ENCODE assay signal across 14 cellular contexts in genomic region chr3:178002113-178002512, GRCh38.
A peak's percentile ranks its signal among the peaks of the same experiment; 100 is the strongest.
DNase-seq lines count a peak whose midpoint lies in the region; ATAC-seq and TF ChIP-seq lines count a peak whose summit lies in the region.
"Had no signal": no experiment of that assay in that cellular context is flagged by ENCODE, and none has a peak within 500 bp of the region (broad histone marks: within the 10 kb centered on the region; RNA-seq: fewer than 3 reads in every experiment).

No MANE protein-coding gene starts in this region.

- peaks cover 19% of the 10 kb centered on the region for H3K9me3 Mint-ChIP-seq in activated CD4-positive, alpha-beta T cell treated with anti-CD3 and anti-CD28 coated beads, Interleukin-2, amount 10 ng/mL, durations not matched to agents 24 days and 14 days
- H3K9me3 Mint-ChIP-seq in natural killer cell (peaks cover 4 to 5% of the 10 kb centered on the region in 2 donors), endothelial cell (ENCODE audit: unreplicated experiment) (no peaks in the 10 kb centered on the region)

- CTCF ChIA-PET in PC-9 (lab: Charles Lee): no interaction called here

- no peaks in the 10 kb centered on the region for H3K27me3 Mint-ChIP-seq in activated CD4-positive, alpha-beta T cell treated with anti-CD3 and anti-CD28 coated beads, Interleukin-2, amount 10 ng/mL, durations not matched to agents 24 days and 14 days
- H3K27me3 Mint-ChIP-seq in natural killer cell (ENCODE audit: low read depth in 2 of 2) (no peaks in the 10 kb centered on the region), endothelial cell (ENCODE audit: unreplicated experiment) (no peaks in the 10 kb centered on the region)
- H3K27me3 Mint-ChIP-seq: type B pancreatic cell had no signal

- H3K36me3 ChIP-seq in PC-9 (ENCODE audit: low read depth): no peaks in the 10 kb centered on the region
- H3K36me3 ChIP-seq: prostate gland, SJCRH30 had no signal

- H3K4me1 ChIP-seq in PC-9 (replicated peaks; ENCODE audit: insufficient read depth): no peaks in the 10 kb centered on the region
- H3K4me1 ChIP-seq: prostate gland, SJCRH30 had no signal

- POLR2A ChIA-PET in PC-9 (lab: Charles Lee; ENCODE audit: unreplicated experiment): interaction anchor here (0.6 kb wide), 1 partner anchor 35 kb away, joined by 4 read pairs; no protein-coding TSS in a partner anchor

- H3K4me2 ChIP-seq in PC-9: no peak overlapping the region

- H4K20me1 ChIP-seq in PC-9 (ENCODE audit: insufficient read depth): no peaks in the 10 kb centered on the region

- H3K4me3 Mint-ChIP-seq in activated CD4-positive, alpha-beta T cell treated with anti-CD3 and anti-CD28 coated beads, Interleukin-2, amount 10 ng/mL, durations not matched to agents 24 days and 14 days: peak overlapping the region; percentile 63
- peak overlapping the region; percentile 62 for H3K4me3 Mint-ChIP-seq in natural killer cell
- no peak overlapping the region for H3K4me3 Mint-ChIP-seq in endothelial cell (ENCODE audit: unreplicated experiment)
- H3K4me3 Mint-ChIP-seq: type B pancreatic cell had no signal

- no peaks in the 10 kb centered on the region for H3K27me3 ChIP-seq in PC-9 (ENCODE audit: insufficient read depth, low read depth)
- H3K27me3 ChIP-seq: SJCRH30 had no signal

- H3K9me3 ChIP-seq in PC-9 (ENCODE audit: insufficient read depth, low read depth): peaks cover 4% of the 10 kb centered on the region; the same call in 1 of the 2 replicates
- H3K9me3 ChIP-seq: prostate gland had no signal

- H2AFZ ChIP-seq in PC-9: peak overlapping the region; percentile 14; the same call in 1 of the 2 replicates

- TF ChIP-seq CTCF in PC-9 (conservative IDR thresholded peaks at IDR 0.05): no peak
- TF ChIP-seq CTCF in natural killer cell (IDR thresholded peaks at IDR 0.05): no peak
- TF ChIP-seq CTCF in endothelial cell (IDR thresholded peaks at IDR 0.05; ENCODE audit: unreplicated experiment): no peak

- DNase-seq in activated CD4-positive, alpha-beta T cell treated with anti-CD3 and anti-CD28 coated beads, Interleukin-2, amount 10 ng/mL, durations not matched to agents 24 days and 14 days: no peak
- DNase-seq in activated CD4-positive, alpha-beta T cell treated with anti-CD3 and anti-CD28 coated beads, Interleukin-2, amount 50 U/mL, for 48 hours: no peak
- DNase-seq in PC-9 (no peak), natural killer cell (no peak), endothelial cell (ENCODE audit: low spot score) (no peak), RKO (ENCODE audit: low spot score) (no peak)
- no peak for DNase-seq in activated CD4-positive, CD25-positive, alpha-beta regulatory T cell treated with anti-CD3 and anti-CD28 coated beads, Interleukin-2, amount 50 U/mL, for 72 hours
- DNase-seq: ACHN, DMS153, SJCRH30 had no signal

- no peaks in the 10 kb centered on the region for H3F3A ChIP-seq in PC-9 (ENCODE audit: insufficient read depth, low read depth)

- no peak overlapping the region for H3K27ac ChIP-seq in PC-9
- H3K27ac ChIP-seq: prostate gland, SJCRH30, VCaP had no signal

- ATAC-seq in HG02852 (IDR thresholded peaks at IDR 0.05; ENCODE audit: unreplicated experiment) (peak; percentile 23), natural killer cell (no peak)

- no peaks in the 10 kb centered on the region for H3K79me2 ChIP-seq in PC-9 (ENCODE audit: low read depth)

- H3K27ac Mint-ChIP-seq in activated CD4-positive, alpha-beta T cell treated with anti-CD3 and anti-CD28 coated beads, Interleukin-2, amount 10 ng/mL, durations not matched to agents 24 days and 14 days: peak overlapping the region; percentile 91
- H3K27ac Mint-ChIP-seq in natural killer cell: peak overlapping the region; percentile 41 to 73
- no peak overlapping the region for H3K27ac Mint-ChIP-seq in endothelial cell (ENCODE audit: unreplicated experiment)
- H3K27ac Mint-ChIP-seq: type B pancreatic cell had no signal

- peaks cover 33% of the 10 kb centered on the region for H3K4me1 Mint-ChIP-seq in activated CD4-positive, alpha-beta T cell treated with anti-CD3 and anti-CD28 coated beads, Interleukin-2, amount 10 ng/mL, durations not matched to agents 24 days and 14 days
- H3K4me1 Mint-ChIP-seq in natural killer cell (peaks cover 16 to 28% of the 10 kb centered on the region in 2 donors), endothelial cell (ENCODE audit: unreplicated experiment) (peaks cover 8% of the 10 kb centered on the region)

- H3K9me2 ChIP-seq in PC-9 (ENCODE audit: insufficient read depth): no peaks in the 10 kb centered on the region; the same call in 1 of the 2 replicates

- intact Hi-C loops in activated CD4-positive, alpha-beta T cell treated with anti-CD3 and anti-CD28 coated beads, Interleukin-2, amount 10 ng/mL, durations not matched to agents 24 days and 14 days (cut with micrococcal nuclease): loop anchor here (2.0 to 10.0 kb wide), 7 partner anchors 75 to 1145 kb away; partner anchors contain the start of gene PIK3CA
- intact Hi-C loops in PC-9 (cut with micrococcal nuclease; ENCODE audit: unreplicated experiment): no loop called here
- intact Hi-C loops in natural killer cell (cut with micrococcal nuclease): no loop called here

- H3K4me3 ChIP-seq in PC-9: no peak overlapping the region
- H3K4me3 ChIP-seq: prostate gland, SJCRH30 had no signal

- H3K36me3 Mint-ChIP-seq in activated CD4-positive, alpha-beta T cell treated with anti-CD3 and anti-CD28 coated beads, Interleukin-2, amount 10 ng/mL, durations not matched to agents 24 days and 14 days (ENCODE audit: low read depth): peaks cover 26% of the 10 kb centered on the region
- H3K36me3 Mint-ChIP-seq in natural killer cell (peaks cover 10% of the 10 kb centered on the region), endothelial cell (ENCODE audit: low read depth, unreplicated experiment) (no peaks in the 10 kb centered on the region)
- H3K36me3 Mint-ChIP-seq: type B pancreatic cell had no signal

- BruUV-seq in PC-9 (replicated peaks; lab: Mats Ljungman, UMichigan): no TSS peak
